ENCODE assay signal across 15 cellular contexts in genomic region chr6:52200088-52200487, GRCh38. TPM values are rescaled to one million over a fixed set of nuclear protein-coding genes. Genes with fewer than 3 reads are reported as not detected.
"Had no signal": no experiment of that assay in that cellular context is flagged by ENCODE, and none has a peak within 500 bp of the region (broad histone marks: within the 10 kb centered on the region; RNA-seq: fewer than 3 reads in every experiment).

No MANE protein-coding gene starts in this region.

RNA-seq across cellular contexts. Expression of gene IL17A, which starts 13.9 kb away (rescaled TPM):
- total RNA-seq: activated CD4-positive, alpha-beta T cell treated with anti-CD3 and anti-CD28 coated beads, Interleukin-2, amount 10 ng/mL, durations not matched to agents 24 days and 14 days; activated CD8-positive, alpha-beta T cell treated with anti-CD3 and anti-CD28 coated beads for 36 hours; activated naive CD8-positive, alpha-beta T cell treated with anti-CD3 and anti-CD28 coated beads, Interleukin-2, amount 10 ng/mL, durations not matched to agents 7 days and 5 days; ascending aorta; cardiac muscle cell; chondrocyte; colonic mucosa; M059J; PC-3; Peyer's patch; Right ventricle myocardium inferior; SK-MEL-5; T-helper 1 cell treated with Interleukin-12 subunit alpha and Interleukin-12 subunit beta and Interleukin-4 antibody, amounts not matched to agents 30 ng/mL and 1 ng/mL, for 36 hours; T-helper 2 cell treated with Interferon-gamma antibody and Interleukin-4, amounts not matched to agents 100 ng/mL and 5 ng/mL, for 36 hours had no signal

RNA-seq across cellular contexts. Expression of gene IL17F, which starts 44.2 kb away (rescaled TPM):
- total RNA-seq: activated CD4-positive, alpha-beta T cell treated with anti-CD3 and anti-CD28 coated beads, Interleukin-2, amount 10 ng/mL, durations not matched to agents 24 days and 14 days; activated naive CD8-positive, alpha-beta T cell treated with anti-CD3 and anti-CD28 coated beads, Interleukin-2, amount 10 ng/mL, durations not matched to agents 7 days and 5 days; activated T-helper 2 cell treated with anti-CD3 and anti-CD28 coated beads, Interferon-gamma antibody, Interleukin-2, Interleukin-4, amounts not matched to agents 10 μg/mL and 5 μg/mL and 100 μg/mL, durations not matched to agents 14 hours and 24 hours and 36 hours; ascending aorta; cardiac muscle cell; chondrocyte; M059J; PC-3; Peyer's patch; Right ventricle myocardium inferior; SK-MEL-5; T-helper 2 cell treated with Interferon-gamma antibody and Interleukin-4, amounts not matched to agents 100 ng/mL and 5 ng/mL, for 36 hours had no signal
